ENCODE assay signal across 1 cellular context in genomic region chr6:34888874-34889555, GRCh38.
TF ChIP-seq lines count a peak whose summit lies in the region.

ANKS1A (plus strand) TSS chr6:34889255; CDS start chr6:34889403, 148 bp downstream.

TF ChIP-seq in HepG2, 621 proteins besides CTCF, POLR2A, EP300 and RAD21 (continued from another document and continues in another):
- TF ChIP-seq RERE (CRISPR knock-in tag; IDR thresholded peaks at IDR 0.05; ENCODE audit: low read depth), result no peak
- no peak; the same call in 1 of the 2 replicates for TF ChIP-seq CBFB (CRISPR knock-in tag; IDR thresholded peaks at IDR 0.05)
- no peak for TF ChIP-seq ATRX (CRISPR knock-in tag; IDR thresholded peaks at IDR 0.05; ENCODE audit: borderline replicate concordance)
- TF ChIP-seq MTF2 (CRISPR knock-in tag; IDR thresholded peaks at IDR 0.05; ENCODE audit: borderline replicate concordance), result no peak
- 0 out of 2 replicates have a peak, but pooled peaks have one; percentile 58 for TF ChIP-seq IRX3 (CRISPR knock-in tag; IDR thresholded peaks at IDR 0.05; ENCODE audit: borderline replicate concordance, low read depth)
- no peak for TF ChIP-seq FOSL1 (CRISPR knock-in tag; IDR thresholded peaks at IDR 0.05; ENCODE audit: borderline replicate concordance)
- TF ChIP-seq NR1H2 (CRISPR knock-in tag; IDR thresholded peaks at IDR 0.05; ENCODE audit: borderline replicate concordance, low read depth), result no peak
- TF ChIP-seq NFIC (IDR thresholded peaks at IDR 0.05; ENCODE audit: low read length), result no peak
- TF ChIP-seq FOSL2 (CRISPR knock-in tag; IDR thresholded peaks at IDR 0.05), result peak; percentile 58
- TF ChIP-seq ZSCAN29 (CRISPR knock-in tag; conservative IDR thresholded peaks at IDR 0.05), result 0 out of 2 replicates have a peak, but pooled peaks have one; percentile 59
- 0 out of 2 replicates have a peak, but pooled peaks have one; percentile 78 for TF ChIP-seq ZBTB34 (CRISPR knock-in tag; IDR thresholded peaks at IDR 0.05)
- TF ChIP-seq SCMH1 (CRISPR knock-in tag; IDR thresholded peaks at IDR 0.05; ENCODE audit: borderline replicate concordance), result no peak
- peak; percentile 90 for TF ChIP-seq ZNF740 (CRISPR knock-in tag; IDR thresholded peaks at IDR 0.05)
- TF ChIP-seq MED8 (CRISPR knock-in tag; IDR thresholded peaks at IDR 0.05; ENCODE audit: insufficient replicate concordance), result peak; percentile 55
- TF ChIP-seq SRSF4 (IDR thresholded peaks at IDR 0.05; ENCODE audit: low read depth, low read length, poor library complexity, severe bottlenecking), result no peak
- no peak for TF ChIP-seq USF2 (IDR thresholded peaks at IDR 0.05; ENCODE audit: low read depth, low read length)
- TF ChIP-seq USF2 (CRISPR knock-in tag; IDR thresholded peaks at IDR 0.05; ENCODE audit: borderline replicate concordance), result no peak; the same call in 1 of the 2 replicates
- no peak; the same call in 1 of the 2 replicates for TF ChIP-seq TBP (CRISPR knock-in tag; IDR thresholded peaks at IDR 0.05)
- TF ChIP-seq GATAD2A (CRISPR knock-in tag; IDR thresholded peaks at IDR 0.05), result peak; percentile 39; the same call in 1 of the 2 replicates
- TF ChIP-seq ZNF253 (CRISPR knock-in tag; IDR thresholded peaks at IDR 0.05; ENCODE audit: borderline replicate concordance), result no peak
- no peak; the same call in 1 of the 2 replicates for TF ChIP-seq KDM5A (IDR thresholded peaks at IDR 0.05; ENCODE audit: borderline replicate concordance, low read length)
- TF ChIP-seq RARG (CRISPR knock-in tag; IDR thresholded peaks at IDR 0.05; ENCODE audit: low read depth), result no peak
- no peak for TF ChIP-seq NPAS2 (CRISPR knock-in tag; IDR thresholded peaks at IDR 0.05; ENCODE audit: borderline replicate concordance)
- no peak for TF ChIP-seq ZBTB21 (CRISPR knock-in tag; IDR thresholded peaks at IDR 0.05)
- TF ChIP-seq ZBTB46 (CRISPR knock-in tag; IDR thresholded peaks at IDR 0.05; ENCODE audit: borderline replicate concordance), result no peak
- no peak for TF ChIP-seq SRSF9 (IDR thresholded peaks at IDR 0.05; ENCODE audit: borderline replicate concordance, insufficient read depth, low read depth, low read length, poor library complexity, severe bottlenecking)
- no peak for TF ChIP-seq SKIL (CRISPR knock-in tag; IDR thresholded peaks at IDR 0.05; ENCODE audit: borderline replicate concordance)
- no peak for TF ChIP-seq MEIS2 (CRISPR knock-in tag; IDR thresholded peaks at IDR 0.05)
- no peak for TF ChIP-seq EZH2 (conservative IDR thresholded peaks at IDR 0.05; ENCODE audit: low read depth, low read length)
- peak; percentile 82; the same call in 1 of the 2 replicates for TF ChIP-seq POGK (CRISPR knock-in tag; conservative IDR thresholded peaks at IDR 0.05)
- no peak for TF ChIP-seq ZNF770 (CRISPR knock-in tag; IDR thresholded peaks at IDR 0.05)
- peak; percentile 67; the same call in 1 of the 2 replicates for TF ChIP-seq ZC3H13 (CRISPR knock-in tag; IDR thresholded peaks at IDR 0.05)
- no peak for TF ChIP-seq EED (CRISPR knock-in tag; IDR thresholded peaks at IDR 0.05)
- no peak for TF ChIP-seq ZFP82 (CRISPR knock-in tag; IDR thresholded peaks at IDR 0.05; ENCODE audit: borderline replicate concordance)
- 0 out of 2 replicates have a peak, but pooled peaks have one; percentile 66 for TF ChIP-seq ZBED4 (CRISPR knock-in tag; IDR thresholded peaks at IDR 0.05; ENCODE audit: borderline replicate concordance)
- no peak for TF ChIP-seq ZNF180 (CRISPR knock-in tag; IDR thresholded peaks at IDR 0.05; ENCODE audit: borderline replicate concordance, low read depth)
- no peak for TF ChIP-seq HHEX (CRISPR knock-in tag; IDR thresholded peaks at IDR 0.05)
- no peak for TF ChIP-seq TOE1 (CRISPR knock-in tag; IDR thresholded peaks at IDR 0.05)
- no peak for TF ChIP-seq MTF1 (CRISPR knock-in tag; IDR thresholded peaks at IDR 0.05)
